ENCODE assay signal across 1 cellular context in the genomic region with DNA sequence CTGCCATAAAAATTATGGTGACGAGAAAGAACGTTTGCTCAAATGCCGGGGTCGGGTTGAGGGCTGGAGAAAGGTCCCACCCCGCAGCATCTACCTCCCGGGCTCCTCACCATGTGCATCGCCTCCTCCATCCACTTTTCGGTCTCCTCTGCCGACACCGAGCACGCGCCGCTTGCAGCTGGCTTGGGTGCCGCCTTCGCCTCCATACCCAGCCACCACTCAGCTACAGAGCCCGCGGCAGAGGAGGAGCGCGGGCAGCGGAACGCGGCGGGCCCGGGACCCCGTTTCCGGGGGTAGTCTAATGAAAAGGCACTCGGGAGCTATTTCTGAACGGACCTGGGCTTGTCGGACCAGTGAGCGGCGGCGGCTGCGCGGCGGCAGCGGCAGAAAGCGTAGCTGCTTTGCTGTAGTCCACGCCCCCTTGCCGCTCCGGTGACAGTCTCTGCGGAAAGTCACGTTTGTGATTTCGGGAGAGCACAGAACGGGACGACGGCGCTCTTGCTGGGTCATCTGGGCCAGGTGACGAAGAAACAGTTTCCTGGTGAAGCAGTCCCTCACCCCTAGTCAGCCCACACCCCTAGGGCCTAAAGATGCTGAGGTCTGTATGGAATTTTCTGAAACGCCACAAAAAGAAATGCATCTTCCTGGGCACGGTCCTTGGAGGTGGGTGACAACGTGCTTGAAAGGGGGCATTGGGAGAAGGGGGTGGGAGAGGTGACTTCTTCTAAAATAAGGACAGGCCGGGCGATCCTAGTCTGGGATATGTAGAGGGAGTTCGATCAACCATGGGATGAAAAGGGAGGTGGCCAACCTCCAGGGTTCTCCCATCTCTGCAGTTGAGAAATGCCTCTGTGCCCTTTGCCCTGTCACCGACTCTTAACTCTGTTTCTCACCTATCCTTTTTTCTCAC.
A peak's percentile ranks its signal among the peaks of the same experiment; 100 is the strongest.
TF ChIP-seq lines count a peak whose summit lies in the region.

Gene ADAT2 (minus strand): TSS at position 243 of the 910 bp plus-strand sequence. CDS start 37 bp downstream, at position 206.
Gene PEX3 (plus strand): TSS at position 353 of the 910 bp plus-strand sequence. CDS start 238 bp downstream, at position 591.

TF ChIP-seq in WTC11, 78 proteins besides CTCF, POLR2A, EP300 and RAD21 (continued from another document):
- TF ChIP-seq PRDM15 (CRISPR knock-in tag; IDR thresholded peaks at IDR 0.05) = 0 out of 2 replicates have a peak, but pooled peaks have one; percentile 30
TF ChIP-seq in WTC11: peak in this region for 28.
